In genomic region chr17:43733956-43734355, GRCh38 we compare ENCODE assay signal across 18 cellular contexts. TPM values are rescaled to one million over a fixed set of nuclear protein-coding genes. Genes with fewer than 3 reads are reported as not detected.
DNase-seq lines count a peak whose midpoint lies in the region; ATAC-seq and TF ChIP-seq lines count a peak whose summit lies in the region.
"Had no signal": no experiment of that assay in that cellular context is flagged by ENCODE, and none has a peak within 500 bp of the region (broad histone marks: within the 10 kb centered on the region; RNA-seq: fewer than 3 reads in every experiment).

No MANE protein-coding gene starts in this region.

- POLR2A ChIA-PET in IMR-90 (lab: Charles Lee; ENCODE audit: unreplicated experiment), result no interaction called here
- POLR2A ChIA-PET in SK-N-SH (lab: Yijun Ruan, JAX), result no interaction called here
- POLR2A ChIA-PET in Caco-2 (lab: Charles Lee), result no interaction called here

- peak overlapping the region; percentile 61; the same call in 1 of the 2 replicates for H3K18ac ChIP-seq in IMR-90 (ENCODE audit: low read depth, low read length)

- peak overlapping the region; percentile 84 for H2BK5ac ChIP-seq in IMR-90 (ENCODE audit: low read depth, low read length, poor library complexity, severe bottlenecking)

- H3K79me2 ChIP-seq in SK-N-SH (ENCODE audit: insufficient read depth) (no peaks in the 10 kb centered on the region), hepatocyte (no peaks in the 10 kb centered on the region)

- no peak for TF ChIP-seq EP300 in SK-N-SH (IDR thresholded peaks at IDR 0.05; ENCODE audit: borderline replicate concordance in 1 of 2, low read depth in 1 of 2, low read length in 1 of 2)

- peak overlapping the region; percentile 51; the same call in 1 of the 2 replicates for H4K5ac ChIP-seq in IMR-90 (ENCODE audit: low read depth, low read length)

- H3K9me3 ChIP-seq in IMR-90 (ENCODE audit: control insufficient read depth, insufficient read depth, low read length) (no peaks in the 10 kb centered on the region), SK-N-SH (no peaks in the 10 kb centered on the region), left lung (no peaks in the 10 kb centered on the region), hepatocyte (ENCODE audit: low read depth) (no peaks in the 10 kb centered on the region), Caco-2 (peaks cover 10% of the 10 kb centered on the region; the same call in 1 of the 2 replicates)

- peaks cover 9% of the 10 kb centered on the region for H3K9me3 Mint-ChIP-seq in Caco-2 (ENCODE audit: unreplicated experiment)
- H3K9me3 Mint-ChIP-seq: CD8-positive, alpha-beta memory T cell had no signal

- H3K4me1 Mint-ChIP-seq in Caco-2 (ENCODE audit: low read depth, unreplicated experiment), result peaks cover under 1% of the 10 kb centered on the region
- H3K4me1 Mint-ChIP-seq: CD8-positive, alpha-beta memory T cell had no signal

- H4K20me1 ChIP-seq in IMR-90 (ENCODE audit: insufficient read depth, low read length) (no peaks in the 10 kb centered on the region), SK-N-SH (ENCODE audit: insufficient read depth) (no peaks in the 10 kb centered on the region), hepatocyte (ENCODE audit: insufficient read depth, poor library complexity, severe bottlenecking) (no peaks in the 10 kb centered on the region)
- H4K20me1 ChIP-seq: BLaER1 had no signal

- H3K4me3 ChIP-seq in IMR-90 (ENCODE audit: insufficient read depth, low read depth, low read length), result no peak overlapping the region
- H3K4me3 ChIP-seq in SK-N-SH (ENCODE audit: low read depth in 2 of 2, low read length in 1 of 2), result no peak overlapping the region
- no peak overlapping the region for H3K4me3 ChIP-seq in left lung
- no peak overlapping the region for H3K4me3 ChIP-seq in hepatocyte
- H3K4me3 ChIP-seq in Caco-2 (ENCODE audit: low read depth, low read length), result no peak overlapping the region
- H3K4me3 ChIP-seq: BLaER1, HAP-1 had no signal

- H3K4me2 ChIP-seq in IMR-90 (ENCODE audit: low read depth, low read length), result no peak overlapping the region
- peak overlapping the region; percentile 25; the same call in 1 of the 2 replicates for H3K4me2 ChIP-seq in SK-N-SH
- H3K4me2 ChIP-seq in hepatocyte, result no peak overlapping the region
- H3K4me2 ChIP-seq: BLaER1, KMS-11 had no signal

- peaks cover 10% of the 10 kb centered on the region for H3F3A ChIP-seq in SK-N-SH (replicated peaks; ENCODE audit: insufficient read depth)

- BruUV-seq in IMR-90 (replicated peaks; lab: Mats Ljungman, UMichigan) (no TSS peak), Caco-2 (replicated peaks; lab: Mats Ljungman, UMichigan) (no TSS peak)

- no peak overlapping the region for H3K9ac ChIP-seq in IMR-90 (ENCODE audit: low read depth, low read length)
- no peak overlapping the region for H3K9ac ChIP-seq in SK-N-SH
- H3K9ac ChIP-seq: BLaER1, KMS-11 had no signal

- H4K8ac ChIP-seq in IMR-90 (ENCODE audit: low read depth in 2 of 2, low read length in 2 of 2), result peak overlapping the region; percentile 21 to 32; a peak in 3 of 4 replicates

- peaks cover 15% of the 10 kb centered on the region for H3K4me1 ChIP-seq in IMR-90 (ENCODE audit: control insufficient read depth, insufficient read depth, low read length)
- H3K4me1 ChIP-seq in SK-N-SH (ENCODE audit: control insufficient read depth in 1 of 2, insufficient read depth in 2 of 2, low read depth in 1 of 2, low read length in 1 of 2), result peaks cover 0 to 15% of the 10 kb centered on the region in 2 experiments; a peak in 2 of 4 replicates
- H3K4me1 ChIP-seq in left lung, result no peaks in the 10 kb centered on the region
- H3K4me1 ChIP-seq in hepatocyte (ENCODE audit: insufficient read depth), result no peaks in the 10 kb centered on the region
- H3K4me1 ChIP-seq in Caco-2, result no peaks in the 10 kb centered on the region
- H3K4me1 ChIP-seq: BLaER1 had no signal

- 0 out of 2 replicates have a peak overlapping the region, but pooled peaks have one; percentile 6 for H3K56ac ChIP-seq in IMR-90 (ENCODE audit: extremely low read depth, insufficient read depth, low read length)

- no CpG with 5 or more reads among the region's 1 CpG for WGBS in IMR-90 (ENCODE audit: extremely low coverage in 2 of 2, insufficient read length in 1 of 2), 2 experiments
- WGBS in SK-N-SH (ENCODE audit: low lambda C conversion rate), result 75% methylated on average over 1 of the region's 1 CpG
- 90% methylated on average over 1 of the region's 1 CpG for WGBS in hepatocyte (ENCODE audit: low lambda C conversion rate, missing lambda C conversion rate)

- peak overlapping the region; percentile 56; the same call in 1 of the 2 replicates for H4K91ac ChIP-seq in IMR-90 (ENCODE audit: insufficient read depth, low read depth, low read length)

- H3K4me3 Mint-ChIP-seq in Caco-2 (ENCODE audit: unreplicated experiment), result no peak overlapping the region
- H3K4me3 Mint-ChIP-seq: CD8-positive, alpha-beta memory T cell had no signal

- in situ Hi-C loops in IMR-90 (cut with MboI; ENCODE audit: low sequenced_read_pairs), result no loop called here

- peak overlapping the region; percentile 56 for H3K4ac ChIP-seq in IMR-90 (ENCODE audit: low read depth, low read length)

- 0 out of 2 replicates have a peak, but pooled peaks cover 5% of the 10 kb centered on the region for H3K9me1 ChIP-seq in IMR-90 (ENCODE audit: insufficient read depth, low read length)

- H3K27ac ChIP-seq in IMR-90 (ENCODE audit: insufficient read depth, low read length) (no peak overlapping the region), SK-N-SH (ENCODE audit: low read depth in 2 of 2, low read length in 1 of 2) (peak overlapping the region in 1 of 2 experiments; percentile 47; a peak in 1 of 4 replicates), left lung (no peak overlapping the region), hepatocyte (no peak overlapping the region)
- H3K27ac ChIP-seq: BLaER1, KMS-11 had no signal

- H2AFZ ChIP-seq in IMR-90 (replicated peaks; ENCODE audit: low read length, poor library complexity) (peak overlapping the region; percentile 25), SK-N-SH (ENCODE audit: low read depth) (peak overlapping the region; percentile 48; the same call in 1 of the 2 replicates), hepatocyte (no peak overlapping the region)

- no peak for TF ChIP-seq RAD21 in IMR-90 (IDR thresholded peaks at IDR 0.05; ENCODE audit: low read length)
- TF ChIP-seq RAD21 in SK-N-SH (IDR thresholded peaks at IDR 0.05; ENCODE audit: low read length), result no peak

- no peaks in the 10 kb centered on the region for H3K36me3 Mint-ChIP-seq in Caco-2 (ENCODE audit: insufficient read depth, unreplicated experiment)
- H3K36me3 Mint-ChIP-seq: CD8-positive, alpha-beta memory T cell had no signal

- peak overlapping the region; percentile 62 for H2BK20ac ChIP-seq in IMR-90 (ENCODE audit: low read depth, low read length)

- H3K27me3 ChIP-seq in IMR-90 (ENCODE audit: control insufficient read depth, insufficient read depth, low read length) (no peaks in the 10 kb centered on the region), SK-N-SH (ENCODE audit: insufficient read depth) (no peaks in the 10 kb centered on the region), left lung (no peaks in the 10 kb centered on the region), hepatocyte (no peaks in the 10 kb centered on the region), Caco-2 (replicated peaks; ENCODE audit: control insufficient read depth, insufficient read depth, low read length) (no peaks in the 10 kb centered on the region)
- H3K27me3 ChIP-seq: BLaER1 had no signal

- H3K27ac Mint-ChIP-seq in Caco-2 (ENCODE audit: unreplicated experiment), result no peak overlapping the region
- H3K27ac Mint-ChIP-seq: CD8-positive, alpha-beta memory T cell had no signal

- peak overlapping the region; percentile 90; the same call in 1 of the 3 replicates for H2BK15ac ChIP-seq in IMR-90 (ENCODE audit: low read depth, low read length)

- peak; percentile 30; the same call in 1 of the 2 replicates for ATAC-seq in IMR-90 (ENCODE audit: low read depth)
- ATAC-seq in left lung, result peak; percentile 30
- ATAC-seq in GM21737 (IDR thresholded peaks at IDR 0.05; ENCODE audit: unreplicated experiment), result no peak
- ATAC-seq: Panc1 had no signal

- H3K9me2 ChIP-seq in SK-N-SH (no peaks in the 10 kb centered on the region), hepatocyte (replicated peaks; ENCODE audit: insufficient read depth) (no peaks in the 10 kb centered on the region)

- H3K79me1 ChIP-seq in IMR-90 (ENCODE audit: low read depth in 1 of 2, low read length in 2 of 2), result no peaks in the 10 kb centered on the region

- TF ChIP-seq CTCF in IMR-90 (conservative IDR thresholded peaks at IDR 0.05; ENCODE audit: low read depth, low read length) (no peak), SK-N-SH (IDR thresholded peaks at IDR 0.05) (no peak), left lung (IDR thresholded peaks at IDR 0.05) (no peak), hepatocyte (IDR thresholded peaks at IDR 0.05; ENCODE audit: poor library complexity) (no peak), Caco-2 (IDR thresholded peaks at IDR 0.05; ENCODE audit: insufficient read depth in 1 of 2, low read depth in 1 of 2, low read length in 1 of 2, severe bottlenecking in 1 of 2, unreplicated experiment in 1 of 2) (no peak)

- 0 out of 2 replicates have a peak overlapping the region, but pooled peaks have one; percentile 13 for H3K23ac ChIP-seq in IMR-90 (ENCODE audit: low read depth, low read length)

- no peak overlapping the region for H2AK9ac ChIP-seq in IMR-90 (replicated peaks; ENCODE audit: low read depth, low read length, poor library complexity)

- no peak for TF ChIP-seq POLR2A in IMR-90 (IDR thresholded peaks at IDR 0.05; ENCODE audit: low read depth, low read length)

- H3K27me3 Mint-ChIP-seq in Caco-2 (ENCODE audit: insufficient read depth, unreplicated experiment), result no peaks in the 10 kb centered on the region

- DNase-seq in IMR-90 (no peak), SK-N-SH (no peak), left lung (no peak), hepatocyte (ENCODE audit: low spot score) (no peak), NCI-H2107 treated with DMSO at 0.1 percent for 48 hours (lab: John Stamatoyannopoulos, UW; ENCODE audit: unreplicated experiment) (no peak), Caco-2 (no peak)
- DNase-seq: CD8-positive, alpha-beta memory T cell; DMS79 treated with DMSO at 0.1 percent for 48 hours; MM.1S; NCI-H1092 treated with DMSO at 0.1 percent for 48 hours; NCI-H524 treated with DMSO at 0.1 percent for 48 hours; Right ventricle myocardium superior had no signal

- peak overlapping the region; percentile 89 for H2BK120ac ChIP-seq in IMR-90 (ENCODE audit: low read depth, low read length)

- dilution Hi-C loops in IMR-90 (cut with HindIII; ENCODE audit: low sequenced_read_pairs, unreplicated experiment), result no loop called here

- H3K36me3 ChIP-seq in IMR-90 (ENCODE audit: control insufficient read depth, insufficient read depth, low read length) (no peaks in the 10 kb centered on the region), SK-N-SH (replicated peaks in 1 of 2; ENCODE audit: control insufficient read depth in 1 of 2, insufficient read depth in 2 of 2, low read length in 1 of 2) (no peaks in the 10 kb centered on the region), left lung (no peaks in the 10 kb centered on the region), hepatocyte (replicated peaks; ENCODE audit: insufficient read depth, low read depth) (no peaks in the 10 kb centered on the region), Caco-2 (ENCODE audit: control insufficient read depth, insufficient read depth, low read length) (no peaks in the 10 kb centered on the region)
- H3K36me3 ChIP-seq: BLaER1, HAP-1 had no signal

- CTCF ChIA-PET in IMR-90 (lab: Yijun Ruan, JAX) (interaction anchor here (0.8 to 1.0 kb wide), 2 partner anchors 9 to 26 kb away, joined by 3 read pairs; no protein-coding TSS in a partner anchor), SK-N-SH (lab: Yijun Ruan, JAX) (interaction anchor here (0.9 to 2.7 kb wide), 6 partner anchors 8 to 60 kb away, joined by 3 to 9 read pairs (median 3); no protein-coding TSS in a partner anchor), Caco-2 (lab: Charles Lee) (interaction anchor here (0.6 to 1.0 kb wide), 2 partner anchors 20 to 32 kb away, joined by 3 to 7 read pairs; no protein-coding TSS in a partner anchor)

- intact Hi-C loops in IMR-90 (cut with micrococcal nuclease), result no loop called here
- intact Hi-C loops in left lung (cut with DNase I), result no loop called here
- intact Hi-C loops in Caco-2 (cut with micrococcal nuclease; ENCODE audit: unreplicated experiment), result no loop called here

- peak overlapping the region; percentile 83 for H3K14ac ChIP-seq in IMR-90 (replicated peaks; ENCODE audit: low read depth, low read length)

- H2AK5ac ChIP-seq in IMR-90 (ENCODE audit: low read depth, low read length), result peak overlapping the region; percentile 76; the same call in 1 of the 2 replicates

RNA-seq across cellular contexts. Expression of gene SOST, which starts 24.6 kb away (rescaled TPM):
- total RNA-seq in IMR-90 (2012; rRNA removed) (not detected in 2 replicates), left lung (under 1 TPM in 1 of 2 donors, not detected in 1; 0.12 TPM), hepatocyte (not detected in 2 replicates), Caco-2 (2022) (not detected in 2 replicates)
- polyA plus RNA-seq in IMR-90 (2012; rRNA removed) (not detected in 2 replicates), SK-N-SH (2012; rRNA removed) (not detected in 2 replicates), hepatocyte (not detected in 2 replicates)
- not detected in 2 replicates for polyA plus RNA-seq in IMR-90 (2012; cell fraction: cytosol; rRNA removed)
- polyA plus RNA-seq in IMR-90 (2012; cell fraction: nucleus; rRNA removed; ENCODE audit: low replicate concordance), result not detected in 2 replicates
- polyA plus RNA-seq in SK-N-SH (2012; cell fraction: cytosol; rRNA removed), result 0.01 TPM in 1 of 2 replicates, not detected in the other
- not detected in 2 replicates for polyA plus RNA-seq in SK-N-SH (2012; cell fraction: nucleus; rRNA removed)
- total RNA-seq: CD8-positive, alpha-beta memory T cell; Right ventricle myocardium superior had no signal
- polyA plus RNA-seq: CD8-positive, alpha-beta memory T cell had no signal

RNA-seq across cellular contexts. Expression of gene DUSP3, which starts 44.8 kb away (rescaled TPM):
- total RNA-seq in IMR-90 (2012; rRNA removed) (40.9 and 42.5 TPM in 2 replicates), left lung (100 to 1,000 TPM in 1 of 2 donors, 10 to 100 TPM in 1; 95.8 to 105 TPM), hepatocyte (76.8 and 79.3 TPM in 2 replicates), Caco-2 (2022) (78.8 and 86.3 TPM in 2 replicates)
- polyA plus RNA-seq in IMR-90 (2012; rRNA removed) (33.3 and 33.5 TPM in 2 replicates), SK-N-SH (2012; rRNA removed) (31.5 and 39.7 TPM in 2 replicates), hepatocyte (65.5 and 73.8 TPM in 2 replicates)
- polyA plus RNA-seq in IMR-90 (2012; cell fraction: cytosol; rRNA removed), result 22.0 and 23.5 TPM in 2 replicates
- 30.4 and 43.5 TPM in 2 replicates for polyA plus RNA-seq in IMR-90 (2012; cell fraction: nucleus; rRNA removed; ENCODE audit: low replicate concordance)
- polyA plus RNA-seq in SK-N-SH (2012; cell fraction: cytosol; rRNA removed), result 28.3 and 29.9 TPM in 2 replicates
- 45.7 and 61.0 TPM in 2 replicates for polyA plus RNA-seq in SK-N-SH (2012; cell fraction: nucleus; rRNA removed)

RNA-seq across cellular contexts. Expression of gene CFAP97D1, which starts 46.3 kb away (rescaled TPM):
- total RNA-seq in IMR-90 (2012; rRNA removed) (under 0.01 TPM in 1 of 2 replicates, not detected in the other), left lung (not detected), hepatocyte (0.10 TPM in 1 of 2 replicates, not detected in the other), Caco-2 (2022) (0.18 TPM in 1 of 2 replicates, not detected in the other)
- polyA plus RNA-seq in IMR-90 (2012; rRNA removed) (0.03 TPM in 1 of 2 replicates, not detected in the other), SK-N-SH (2012; rRNA removed) (0.02 TPM in 2 replicates), hepatocyte (not detected in 2 replicates)
- not detected in 2 replicates for polyA plus RNA-seq in IMR-90 (2012; cell fraction: cytosol; rRNA removed)
- polyA plus RNA-seq in IMR-90 (2012; cell fraction: nucleus; rRNA removed; ENCODE audit: low replicate concordance), result 0.03 TPM in 1 of 2 replicates, not detected in the other
- 0.03 TPM in 1 of 2 replicates, not detected in the other for polyA plus RNA-seq in SK-N-SH (2012; cell fraction: cytosol; rRNA removed)
- polyA plus RNA-seq in SK-N-SH (2012; cell fraction: nucleus; rRNA removed), result 0.01 and 0.04 TPM in 2 replicates
- total RNA-seq: CD8-positive, alpha-beta memory T cell; G401; Right ventricle myocardium superior had no signal
- polyA plus RNA-seq: CD8-positive, alpha-beta memory T cell had no signal
